Comparison of ENCODE assay signal across 8 cellular contexts in genomic region chr17:62064791-62065563, GRCh38. TPM values are rescaled to one million over a fixed set of nuclear protein-coding genes. Genes with fewer than 3 reads are reported as not detected.
A peak's percentile ranks its signal among the peaks of the same experiment; 100 is the strongest.
DNase-seq lines count a peak whose midpoint lies in the region; ATAC-seq and TF ChIP-seq lines count a peak whose summit lies in the region.

Gene MED13, minus strand, starts transcription at chr17:62065278. Its CDS starts 73 bp downstream, at chr17:62065205.

- no peak for TF ChIP-seq POLR2A in prostate gland (IDR thresholded peaks at IDR 0.05)

- peaks cover 7% of the 10 kb centered on the region for H3K36me3 Mint-ChIP-seq in T-helper 17 cell (ENCODE audit: low read depth)

- H3K4me1 ChIP-seq in left ventricle myocardium inferior (peaks cover 53% of the 10 kb centered on the region), prostate gland (replicated peaks) (no peaks in the 10 kb centered on the region), urinary bladder (ENCODE audit: insufficient read depth) (no peaks in the 10 kb centered on the region)

- peaks cover 13% of the 10 kb centered on the region for H3K36me3 ChIP-seq in left ventricle myocardium inferior
- H3K36me3 ChIP-seq in prostate gland: no peaks in the 10 kb centered on the region
- no peaks in the 10 kb centered on the region for H3K36me3 ChIP-seq in urinary bladder (ENCODE audit: insufficient read depth)

- H3K27ac Mint-ChIP-seq in T-helper 17 cell: peak within 1 kb of the TSS; percentile 98

- peak within 1 kb of the TSS; percentile 98 for H3K4me3 Mint-ChIP-seq in T-helper 17 cell

- H3K9me3 ChIP-seq in T-helper 17 cell (ENCODE audit: control insufficient read depth, low read length, poor library complexity, severe bottlenecking) (no peaks in the 10 kb centered on the region), left ventricle myocardium inferior (replicated peaks) (no peaks in the 10 kb centered on the region), prostate gland (no peaks in the 10 kb centered on the region)

- H3K27ac ChIP-seq in left ventricle myocardium inferior (replicated peaks) (peak within 1 kb of the TSS; percentile 97), prostate gland (peak within 1 kb of the TSS; percentile 97 to 99), urinary bladder (ENCODE audit: low read depth) (peak within 1 kb of the TSS; percentile 98)

- peak; percentile 24 to 56 for DNase-seq in NCI-H524 (lab: John Stamatoyannopoulos, UW)
- DNase-seq in NCI-H524 treated with DMSO at 0.1 percent for 48 hours (lab: John Stamatoyannopoulos, UW): no peak
- DNase-seq in HT-29 (ENCODE audit: low spot score): peak; percentile 55
- peak; percentile 51 to 63 (median 53) for DNase-seq in T-helper 17 cell
- DNase-seq in amniotic epithelial cell (ENCODE audit: low read depth): peak; percentile 31
- DNase-seq in left ventricle myocardium inferior: peak; percentile 66
- DNase-seq in prostate gland (ENCODE audit: low spot score): peak; percentile 61

- H3K27me3 ChIP-seq in left ventricle myocardium inferior (ENCODE audit: low read depth) (no peaks in the 10 kb centered on the region), prostate gland (replicated peaks; ENCODE audit: insufficient read depth) (no peaks in the 10 kb centered on the region)

- intact Hi-C loops in left ventricle myocardium inferior (cut with micrococcal nuclease): no loop called here
- intact Hi-C loops in prostate gland (cut with DNase I): loop anchor here (1.0 kb wide), 1 partner anchor 653 kb away; no protein-coding TSS in a partner anchor

- ATAC-seq in T-helper 17 cell: peak; percentile 40

- 1% methylated on average over 55 of the region's 79 CpGs for WGBS in prostate gland
- WGBS in urinary bladder: under 1% methylated on average over 73 of the region's 79 CpGs

- H3K4me1 Mint-ChIP-seq in T-helper 17 cell: peaks cover 36% of the 10 kb centered on the region

- no peak for TF ChIP-seq CTCF in left ventricle myocardium inferior (IDR thresholded peaks at IDR 0.05; ENCODE audit: borderline replicate concordance)
- TF ChIP-seq CTCF in prostate gland (IDR thresholded peaks at IDR 0.05): no peak

- H3K4me3 ChIP-seq in left ventricle myocardium inferior (peak within 1 kb of the TSS; percentile 96), prostate gland (peak within 1 kb of the TSS; percentile 89 to 92), urinary bladder (ENCODE audit: low read depth, low read length) (peak within 1 kb of the TSS; percentile 73)

- no peaks in the 10 kb centered on the region for H3K27me3 Mint-ChIP-seq in T-helper 17 cell

RNA-seq across cellular contexts. Expression of gene MED13, which starts in this region (rescaled TPM):
- 19.4 and 24.2 TPM in 2 replicates for total RNA-seq in HT-29 (2014; rRNA removed; shearing (Covaris generic))
- total RNA-seq in T-helper 17 cell (10 to 100 TPM; 76.5 to 98.3 TPM), left ventricle myocardium inferior (29.0 TPM), prostate gland (10 to 100 TPM; 45.4 to 72.1 TPM), urinary bladder (113 TPM)
- 12.1 TPM for polyA plus RNA-seq in urinary bladder
